12 cellular contexts compared by ENCODE assay signal in genomic region chr2:112140413-112140802, GRCh38. TPM values are rescaled to one million over a fixed set of nuclear protein-coding genes. Genes with fewer than 3 reads are reported as not detected.
DNase-seq lines count a peak whose midpoint lies in the region; ATAC-seq and TF ChIP-seq lines count a peak whose summit lies in the region.
"Had no signal": no experiment of that assay in that cellular context is flagged by ENCODE, and none has a peak within 500 bp of the region (broad histone marks: within the 10 kb centered on the region; RNA-seq: fewer than 3 reads in every experiment).

No MANE protein-coding gene starts in this region.

- intact Hi-C loops in left lung (cut with DNase I) (no loop called here), stomach (cut with DNase I; ENCODE audit: low total_unique reads) (no loop called here)

- TF ChIP-seq EP300 in stomach (IDR thresholded peaks at IDR 0.05) = no peak

- no peak for TF ChIP-seq POLR2A in stomach (IDR thresholded peaks at IDR 0.05)

- peaks cover 2% of the 10 kb centered on the region for H3K4me1 ChIP-seq in adipocyte (ENCODE audit: control insufficient read depth, insufficient read depth, low read length)
- peaks cover 0 to 11% of the 10 kb centered on the region in 2 donors for H3K4me1 ChIP-seq in left lung
- H3K4me1 ChIP-seq in stomach = peaks cover 15 to 21% (median 17%) of the 10 kb centered on the region in 4 donors

- H3K4me3 ChIP-seq in adipocyte (ENCODE audit: low read length) = peak overlapping the region; percentile 59
- peak overlapping the region; percentile 13 to 23 for H3K4me3 ChIP-seq in left lung
- H3K4me3 ChIP-seq in stomach = peak overlapping the region; percentile 11 to 77 (median 22)

- peak; percentile 50 for DNase-seq in activated CD8-positive, alpha-beta memory T cell treated with anti-CD3 and anti-CD28 coated beads for 24 hours
- no peak for DNase-seq in activated CD8-positive, alpha-beta memory T cell treated with anti-CD3 and anti-CD28 coated beads, Interleukin-2, amount 50 U/mL, for 4 hours
- no peak for DNase-seq in adipocyte (ENCODE audit: low read depth)
- no peak for DNase-seq in left lung
- no peak for DNase-seq in stomach
- DNase-seq in globus pallidus (ENCODE audit: low spot score) = no peak
- no peak for DNase-seq in HUDEP-2 (lab: John Stamatoyannopoulos, UW; ENCODE audit: unreplicated experiment in 76 of 76)
- no peak for DNase-seq in H4 (ENCODE audit: low spot score)
- DNase-seq: activated T-cell treated with anti-CD3 and anti-CD28 coated beads, Interleukin-2, amount 50 U/mL, for 72 hours; immature natural killer cell; NCI-H1436 treated with DMSO at 0.1 percent for 48 hours; posterior cingulate gyrus had no signal

- H3K36me3 ChIP-seq in adipocyte (ENCODE audit: control insufficient read depth, insufficient read depth, low read length, severe bottlenecking) = no peaks in the 10 kb centered on the region
- H3K36me3 ChIP-seq in left lung = no peaks in the 10 kb centered on the region
- no peaks in the 10 kb centered on the region for H3K36me3 ChIP-seq in stomach

- peak; percentile 21 for ATAC-seq in left lung
- ATAC-seq: activated T-cell treated with anti-CD3 and anti-CD28 coated beads, Interleukin-2, amount 50 U/mL, for 72 hours had no signal

- no peak overlapping the region for H3K27ac ChIP-seq in left lung
- peak overlapping the region in 1 of 5 donors; percentile 38 for H3K27ac ChIP-seq in stomach

- no peaks in the 10 kb centered on the region for H3K9me3 ChIP-seq in adipocyte (ENCODE audit: control insufficient read depth, low read length)
- H3K9me3 ChIP-seq in left lung = no peaks in the 10 kb centered on the region
- no peaks in the 10 kb centered on the region for H3K9me3 ChIP-seq in stomach

- TF ChIP-seq CTCF in left lung (IDR thresholded peaks at IDR 0.05) (no peak), stomach (IDR thresholded peaks at IDR 0.05) (no peak)

- H3K27me3 ChIP-seq in adipocyte (replicated peaks; ENCODE audit: control insufficient read depth, insufficient read depth, low read length) (no peaks in the 10 kb centered on the region), left lung (peaks cover 5 to 34% of the 10 kb centered on the region in 2 donors), stomach (peaks cover 0 to 51% (median 11%) of the 10 kb centered on the region in 3 donors)

- peak overlapping the region; percentile 49 for H3K9ac ChIP-seq in adipocyte (ENCODE audit: low read length)

- WGBS in stomach, 5 donors = 18 to 35% (median 23%) methylated on average over 9 to 19 of the region's 19 CpGs

RNA-seq across cellular contexts. Expression of gene FBLN7, which starts 2.2 kb away (rescaled TPM):
- total RNA-seq in left lung (1 to 10 TPM; 2.6 to 3.1 TPM), stomach (1 to 10 TPM in 4 of 5 donors, not detected in 1; 2.0 to 5.1 (median 3.5) TPM)
- polyA plus RNA-seq in stomach = 1 to 10 TPM in 1 of 3 donors, under 1 TPM in 2; 0.40 to 1.2 (median 0.50) TPM
- total RNA-seq in H4 (2014; rRNA removed; shearing (Covaris generic)) = not detected in 2 replicates
- polyA plus RNA-seq: immature natural killer cell had no signal
